8 cellular contexts compared by ENCODE assay signal in the genomic region with DNA sequence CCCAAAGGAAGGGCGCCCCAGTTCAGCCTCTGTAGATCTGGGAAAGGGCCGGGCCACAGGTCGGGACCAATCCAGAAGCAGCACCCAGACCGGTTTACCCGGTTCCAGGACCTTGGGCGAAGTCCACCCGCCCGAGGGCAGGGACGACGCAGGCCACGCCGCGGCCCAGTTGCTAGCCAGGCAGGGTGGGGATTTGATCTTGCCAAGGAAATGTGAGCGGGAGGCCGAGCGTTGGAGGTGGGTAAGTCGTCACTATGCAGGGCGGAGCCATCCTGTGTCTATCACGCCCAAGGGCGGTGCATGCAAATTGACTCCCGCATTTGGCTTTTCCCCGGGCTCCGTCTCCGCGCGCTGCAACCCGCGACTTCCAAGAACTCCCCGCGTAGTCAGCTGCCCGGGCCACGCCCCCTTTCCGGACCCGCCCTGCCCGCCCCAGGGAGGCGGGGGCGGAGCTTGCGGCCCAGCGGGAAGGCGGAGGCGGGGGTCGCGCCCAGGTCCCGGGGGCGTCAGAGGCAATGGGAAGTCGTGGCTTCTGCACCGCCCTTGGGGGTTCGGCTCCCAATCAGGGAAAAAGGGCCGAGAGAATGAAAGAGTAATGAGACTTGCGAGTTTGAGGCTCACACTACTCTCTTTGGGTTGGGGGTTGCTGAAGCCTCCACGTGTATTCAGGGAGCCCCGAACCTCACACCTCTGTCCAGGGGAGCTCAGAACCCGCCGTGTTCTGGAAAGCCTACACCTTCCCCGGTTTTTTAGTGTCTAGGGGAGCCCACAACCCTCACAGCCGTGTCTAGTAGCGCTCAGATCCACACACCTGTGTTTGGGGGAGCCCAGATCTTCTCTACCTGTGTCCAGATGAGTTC. TPM values are rescaled to one million over a fixed set of nuclear protein-coding genes. Genes with fewer than 3 reads are reported as not detected.
DNase-seq lines count a peak whose midpoint lies in the region; ATAC-seq and TF ChIP-seq lines count a peak whose summit lies in the region.

No MANE protein-coding gene starts in this region.

- H3K9me2 ChIP-seq in MM.1S (replicated peaks; ENCODE audit: insufficient read depth, low read length) = no peaks in the 10 kb centered on the region

- no peaks in the 10 kb centered on the region for H4K20me1 ChIP-seq in MM.1S (ENCODE audit: insufficient read depth, low read length)

- no peak overlapping the region for H3K14ac ChIP-seq in neuronal stem cell (ENCODE audit: low read length)

- H2AFZ ChIP-seq in MM.1S (ENCODE audit: low read length) (peak overlapping the region; percentile 90), neuronal stem cell (ENCODE audit: low read length) (peak overlapping the region; percentile 84)

- H2BK12ac ChIP-seq in neuronal stem cell (ENCODE audit: low read length) = peak overlapping the region; percentile 97

- H4K91ac ChIP-seq in neuronal stem cell (ENCODE audit: low read depth, low read length, poor library complexity) = peak overlapping the region; percentile 89

- peak; percentile 98 for DNase-seq in AG10803 (ENCODE audit: low read depth)
- DNase-seq in MM.1S = peak; percentile 56
- DNase-seq in SJCRH30 = peak; percentile 99 to 100
- peak; percentile 19 to 67 (median 51) for DNase-seq in activated naive CD4-positive, alpha-beta T cell (lab: John Stamatoyannopoulos, UW)
- peak; percentile 95 for DNase-seq in foreskin melanocyte
- DNase-seq in neuronal stem cell (ENCODE audit: low spot score) = peak; percentile 93

- H3K9ac ChIP-seq in MM.1S (ENCODE audit: low read length) = peak overlapping the region; percentile 28; the same call in 1 of the 2 replicates
- peak overlapping the region; percentile 86 for H3K9ac ChIP-seq in neuronal stem cell (ENCODE audit: low read depth, low read length, poor library complexity)
- peak overlapping the region; percentile 66 to 93 (median 86) for H3K9ac ChIP-seq in subcutaneous abdominal adipose tissue (ENCODE audit: low read length in 5 of 5)

- H3K79me2 ChIP-seq in MM.1S (ENCODE audit: low read length) = no peaks in the 10 kb centered on the region

- H3K4me2 ChIP-seq in MM.1S (ENCODE audit: low read depth, low read length) (peak overlapping the region; percentile 88), neuronal stem cell (ENCODE audit: insufficient read depth, low read length, poor library complexity, severe bottlenecking) (peak overlapping the region; percentile 93)

- WGBS in neuronal stem cell (ENCODE audit: extremely low coverage in 2 of 2, insufficient read length in 2 of 2, insufficient replicate concordance in 1 of 2), 2 donors = no CpG with 5 or more reads among the region's 57 CpGs

- H3K27ac ChIP-seq in MM.1S (ENCODE audit: low read length) = no peak overlapping the region
- peak overlapping the region; percentile 97 for H3K27ac ChIP-seq in SJCRH30
- H3K27ac ChIP-seq in neuronal stem cell (replicated peaks; ENCODE audit: low read length) = peak overlapping the region; percentile 100
- H3K27ac ChIP-seq in subcutaneous abdominal adipose tissue (ENCODE audit: low read depth, low read length) = peak overlapping the region; percentile 98

- no peaks in the 10 kb centered on the region for H3K36me3 ChIP-seq in MM.1S (replicated peaks; ENCODE audit: insufficient read depth, low read length)
- no peaks in the 10 kb centered on the region for H3K36me3 ChIP-seq in SJCRH30
- no peaks in the 10 kb centered on the region for H3K36me3 ChIP-seq in neuronal stem cell (replicated peaks in 1 of 2; ENCODE audit: control insufficient read depth in 2 of 2, insufficient read depth in 2 of 2, low read length in 2 of 2)
- no peaks in the 10 kb centered on the region for H3K36me3 ChIP-seq in subcutaneous abdominal adipose tissue (ENCODE audit: control insufficient read depth in 5 of 5, insufficient read depth in 5 of 5, low read length in 5 of 5)

- H4K8ac ChIP-seq in neuronal stem cell (ENCODE audit: low read depth, low read length) = no peak overlapping the region

- H3K4ac ChIP-seq in neuronal stem cell (ENCODE audit: low read length) = peak overlapping the region; percentile 86

- H2BK5ac ChIP-seq in neuronal stem cell (ENCODE audit: low read length) = peak overlapping the region; percentile 100

- H3K27me3 ChIP-seq in MM.1S (replicated peaks; ENCODE audit: insufficient read depth, low read length) = peaks cover 49% of the 10 kb centered on the region
- no peaks in the 10 kb centered on the region for H3K27me3 ChIP-seq in SJCRH30
- H3K27me3 ChIP-seq in neuronal stem cell (ENCODE audit: control insufficient read depth in 3 of 3, insufficient read depth in 3 of 3, low read depth in 1 of 3, low read length in 3 of 3) = no peaks in the 10 kb centered on the region
- H3K27me3 ChIP-seq in subcutaneous abdominal adipose tissue (ENCODE audit: control insufficient read depth in 5 of 5, insufficient read depth in 4 of 5, low read length in 5 of 5) = no peaks in the 10 kb centered on the region

- H2BK120ac ChIP-seq in neuronal stem cell (ENCODE audit: low read depth, low read length) = peak overlapping the region; percentile 100

- H3K23ac ChIP-seq in neuronal stem cell (ENCODE audit: low read depth, low read length, poor library complexity) = peak overlapping the region; percentile 96

- H2BK15ac ChIP-seq in neuronal stem cell (ENCODE audit: low read length) = peak overlapping the region; percentile 100

- peak overlapping the region; percentile 100 for H2AK5ac ChIP-seq in neuronal stem cell (ENCODE audit: low read depth, low read length)

- peak overlapping the region; percentile 47 for H3K4me3 ChIP-seq in AG10803 (ENCODE audit: low read length)
- H3K4me3 ChIP-seq in MM.1S (ENCODE audit: low read length) = peak overlapping the region; percentile 50
- H3K4me3 ChIP-seq in SJCRH30 = peak overlapping the region; percentile 56
- H3K4me3 ChIP-seq in neuronal stem cell (ENCODE audit: low read length in 2 of 2) = peak overlapping the region; percentile 13 to 43
- H3K4me3 ChIP-seq in subcutaneous abdominal adipose tissue (ENCODE audit: low read depth in 1 of 5, low read length in 5 of 5) = peak overlapping the region; percentile 49 to 73 (median 63)

- H3K79me1 ChIP-seq in neuronal stem cell (ENCODE audit: low read depth, low read length) = no peaks in the 10 kb centered on the region

- TF ChIP-seq CTCF in AG10803 (conservative IDR thresholded peaks at IDR 0.05; ENCODE audit: low read length) (no peak), MM.1S (IDR thresholded peaks at IDR 0.05; ENCODE audit: low read length) (no peak)

- no peaks in the 10 kb centered on the region for H3K9me3 ChIP-seq in MM.1S (replicated peaks; ENCODE audit: insufficient read depth, low read length)
- H3K9me3 ChIP-seq in SJCRH30 (replicated peaks) = no peaks in the 10 kb centered on the region
- no peaks in the 10 kb centered on the region for H3K9me3 ChIP-seq in neuronal stem cell (replicated peaks in 1 of 2; ENCODE audit: control insufficient read depth in 2 of 2, insufficient read depth in 1 of 2, low read depth in 1 of 2, low read length in 2 of 2)
- H3K9me3 ChIP-seq in subcutaneous abdominal adipose tissue (ENCODE audit: control insufficient read depth in 5 of 5, low read length in 5 of 5) = no peaks in the 10 kb centered on the region

- H3K18ac ChIP-seq in neuronal stem cell (ENCODE audit: low read length) = peak overlapping the region; percentile 96

- H3F3A ChIP-seq in MM.1S (ENCODE audit: insufficient read depth, low read length) = 0 out of 2 replicates have a peak, but pooled peaks cover 6% of the 10 kb centered on the region

- ATAC-seq in GM19463 (IDR thresholded peaks at IDR 0.05; ENCODE audit: unreplicated experiment) = peak; percentile 52

- H3K4me1 ChIP-seq in MM.1S (ENCODE audit: low read length) = peaks cover 22% of the 10 kb centered on the region
- peaks cover 37% of the 10 kb centered on the region for H3K4me1 ChIP-seq in SJCRH30
- peaks cover 26 to 27% of the 10 kb centered on the region in 2 donors for H3K4me1 ChIP-seq in neuronal stem cell (ENCODE audit: control insufficient read depth in 2 of 2, insufficient read depth in 1 of 2, low read depth in 1 of 2, low read length in 2 of 2)
- peaks cover 15 to 56% (median 44%) of the 10 kb centered on the region in 5 donors for H3K4me1 ChIP-seq in subcutaneous abdominal adipose tissue (ENCODE audit: control insufficient read depth in 5 of 5, insufficient read depth in 5 of 5, low read length in 5 of 5)

RNA-seq across cellular contexts. Expression of a gene that starts 12.8 kb away (rescaled TPM):
- 30.2 and 31.7 TPM in 2 replicates for total RNA-seq in SJCRH30 (2014; rRNA removed; shearing (Covaris generic))
- 64.6 TPM for polyA plus RNA-seq in neuronal stem cell (2013, experiment 1 of 2)
- 64.5 TPM for polyA plus RNA-seq in neuronal stem cell (2013, experiment 2 of 2)

RNA-seq across cellular contexts. Expression of a gene that starts 12.8 kb away (rescaled TPM):
- 58.5 and 70.7 TPM in 2 replicates for total RNA-seq in SJCRH30 (2014; rRNA removed; shearing (Covaris generic))
- 35.3 TPM for polyA plus RNA-seq in neuronal stem cell (2013, experiment 1 of 2)
- polyA plus RNA-seq in neuronal stem cell (2013, experiment 2 of 2) = 33.1 TPM

RNA-seq across cellular contexts. Expression of a gene that starts 44.9 kb away (rescaled TPM):
- total RNA-seq in SJCRH30 (2014; rRNA removed; shearing (Covaris generic)) = 103 and 105 TPM in 2 replicates
- polyA plus RNA-seq in neuronal stem cell (2013, experiment 1 of 2) = 123 TPM
- 121 TPM for polyA plus RNA-seq in neuronal stem cell (2013, experiment 2 of 2)

RNA-seq across cellular contexts. Expression of a gene that starts 46.4 kb away (rescaled TPM):
- 54.1 and 59.0 TPM in 2 replicates for total RNA-seq in SJCRH30 (2014; rRNA removed; shearing (Covaris generic))
- polyA plus RNA-seq in neuronal stem cell (2013, experiment 1 of 2) = 22.9 TPM
- 24.4 TPM for polyA plus RNA-seq in neuronal stem cell (2013, experiment 2 of 2)

Comparison
In these comparisons a context has a peak if more than half of its experiments do, and no peak if none do; other contexts are left out.
1. H3K9ac ChIP-seq: peak in every context shown above with its lines; median percentile 86 in neuronal stem cell; 86 in subcutaneous abdominal adipose tissue; 28 in MM.1S.